Comparison of ENCODE assay signal across 26 cellular contexts in genomic region chr2:114010001-114010400, GRCh38.
"Had no signal": no experiment of that assay in that cellular context is flagged by ENCODE, and none has a peak within 500 bp of the region (broad histone marks: within the 10 kb centered on the region; RNA-seq: fewer than 3 reads in every experiment).

No MANE protein-coding gene starts in this region.

- H3K27me3 ChIP-seq: cardiac muscle cell, right lobe of liver, suprapubic skin, transverse colon had no signal

- H3K9me3 ChIP-seq: right lobe of liver, suprapubic skin, transverse colon had no signal

- H3K4me3 ChIP-seq: cardiac muscle cell, right lobe of liver, skin epidermis, suprapubic skin, transverse colon had no signal

- ATAC-seq: activated CD8-positive, alpha-beta memory T cell treated with anti-CD3 and anti-CD28 coated beads, Interleukin-2, amount 10 ng/mL, durations not matched to agents 7 days and 5 days; activated CD8-positive, alpha-beta T cell treated with anti-CD3 and anti-CD28 coated beads for 36 hours; left cardiac atrium; right lobe of liver; stimulated activated effector memory CD8-positive, alpha-beta T cell treated with anti-CD3 and anti-CD28 coated beads, Interleukin-12 subunit alpha, Interleukin-12 subunit beta, amount 100 ng/mL, for 72 hours; stimulated activated naive CD8-positive, alpha-beta T cell treated with anti-CD3 and anti-CD28 coated beads, Interleukin-15, amount 100 ng/mL, for 72 hours had no signal

- H3K36me3 ChIP-seq: cardiac muscle cell, right lobe of liver, suprapubic skin, transverse colon, WERI-Rb-1 had no signal

- H3K4me1 ChIP-seq: parathyroid adenoma, right lobe of liver, suprapubic skin had no signal

- DNase-seq: activated CD4-positive, alpha-beta T cell treated with anti-CD3 and anti-CD28 coated beads, Interleukin-2, amount 10 ng/mL, durations not matched to agents 7 days and 5 days; activated CD4-positive, CD25-positive, alpha-beta regulatory T cell treated with anti-CD3 and anti-CD28 coated beads, Interleukin-2, amount 50 U/mL, for 72 hours; activated CD8-positive, alpha-beta memory T cell treated with anti-CD3 and anti-CD28 coated beads, Interleukin-2, amount 10 ng/mL, durations not matched to agents 7 days and 5 days; activated CD8-positive, alpha-beta T cell treated with anti-CD3 and anti-CD28 coated beads for 36 hours; activated effector memory CD4-positive, alpha-beta T cell treated with anti-CD3 and anti-CD28 coated beads, Interleukin-2, amount 50 U/mL, for 16 hours; activated naive CD4-positive, alpha-beta T cell treated with anti-CD3 and anti-CD28 coated beads, Interleukin-2, amount 10 ng/mL, durations not matched to agents 7 days and 5 days; activated T-cell treated with anti-CD3 and anti-CD28 coated beads for 4 hours; amygdala; cortex of kidney; endodermal cell; foreskin melanocyte; hypothalamus; left cardiac atrium; mesenchymal stem cell; nephron progenitor cell; nucleus accumbens; right lobe of liver; stimulated activated CD4-positive, alpha-beta T cell treated with anti-CD3 and anti-CD28 coated beads, Interleukin-2, amount 100 ng/mL, for 24 hours; stimulated activated naive CD8-positive, alpha-beta T cell treated with anti-CD3 and anti-CD28 coated beads, Interleukin-15, amount 100 ng/mL, for 72 hours; transverse colon; WERI-Rb-1 had no signal

- H3K27ac ChIP-seq: cardiac muscle cell, parathyroid adenoma, right lobe of liver, skin epidermis, suprapubic skin, transverse colon had no signal
